Comparison of ENCODE assay signal across 1 cellular context in the genomic region with DNA sequence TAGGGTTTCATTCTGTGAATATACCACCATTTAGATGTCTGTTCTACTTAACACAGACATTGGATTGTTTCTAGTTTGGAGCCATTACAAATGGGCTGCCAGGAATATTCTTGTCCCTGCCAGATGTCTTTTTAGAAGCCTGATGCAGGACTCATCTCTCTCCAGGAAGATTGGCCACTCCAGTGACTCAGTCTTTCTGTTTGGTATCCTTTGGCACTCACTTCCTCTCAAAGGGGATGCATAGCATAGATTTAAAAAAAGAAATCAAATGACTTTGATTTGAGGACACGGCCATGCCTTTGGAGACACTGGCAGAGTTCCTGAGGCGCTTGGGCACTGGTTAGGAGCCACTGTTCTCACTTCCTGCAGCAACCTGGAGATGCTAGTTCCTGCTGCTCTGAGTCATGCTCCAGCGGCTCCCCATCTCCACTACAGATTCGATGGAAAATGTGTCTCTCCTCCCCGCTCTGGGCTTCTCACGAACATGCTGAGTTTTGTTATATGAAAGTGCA.
TF ChIP-seq lines count a peak whose summit lies in the region.

No MANE protein-coding gene starts in this region.

TF ChIP-seq in K562, 482 proteins besides CTCF, POLR2A, EP300 and RAD21 (continued from another document):
- TF ChIP-seq, protein P1, sequence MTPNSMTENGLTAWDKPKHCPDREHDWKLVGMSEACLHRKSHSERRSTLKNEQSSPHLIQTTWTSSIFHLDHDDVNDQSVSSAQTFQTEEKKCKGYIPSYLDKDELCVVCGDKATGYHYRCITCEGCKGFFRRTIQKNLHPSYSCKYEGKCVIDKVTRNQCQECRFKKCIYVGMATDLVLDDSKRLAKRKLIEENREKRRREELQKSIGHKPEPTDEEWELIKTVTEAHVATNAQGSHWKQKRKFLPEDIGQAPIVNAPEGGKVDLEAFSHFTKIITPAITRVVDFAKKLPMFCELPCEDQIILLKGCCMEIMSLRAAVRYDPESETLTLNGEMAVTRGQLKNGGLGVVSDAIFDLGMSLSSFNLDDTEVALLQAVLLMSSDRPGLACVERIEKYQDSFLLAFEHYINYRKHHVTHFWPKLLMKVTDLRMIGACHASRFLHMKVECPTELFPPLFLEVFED (CRISPR knock-in tag; conservative IDR thresholded peaks at IDR 0.05), result no peak
- no peak for TF ChIP-seq ATF7 (IDR thresholded peaks at IDR 0.05)
- TF ChIP-seq CBFB (CRISPR knock-in tag; IDR thresholded peaks at IDR 0.05), result no peak
- TF ChIP-seq SP1 (CRISPR knock-in tag; IDR thresholded peaks at IDR 0.05), result no peak
- no peak for TF ChIP-seq KAT7 (CRISPR knock-in tag; IDR thresholded peaks at IDR 0.05; ENCODE audit: borderline replicate concordance)
- TF ChIP-seq ZFP1 (CRISPR knock-in tag; IDR thresholded peaks at IDR 0.05), result no peak
- no peak for TF ChIP-seq ZHX1 (conservative IDR thresholded peaks at IDR 0.05; ENCODE audit: low read length)
- no peak for TF ChIP-seq LEF1 (IDR thresholded peaks at IDR 0.05)
- TF ChIP-seq MAZ (CRISPR knock-in tag; conservative IDR thresholded peaks at IDR 0.05 in 1 of 2, IDR thresholded peaks at IDR 0.05 in 1 of 2), result no peak
- no peak for TF ChIP-seq SP2 (IDR thresholded peaks at IDR 0.05; ENCODE audit: extremely low read depth, low read depth, low read length, poor library complexity, severe bottlenecking)
